In genomic region chr15:52652286-52652685, GRCh38 we compare ENCODE assay signal across 9 cellular contexts. TPM values are rescaled to one million over a fixed set of nuclear protein-coding genes. Genes with fewer than 3 reads are reported as not detected.
DNase-seq lines count a peak whose midpoint lies in the region; ATAC-seq, FAIRE-seq and TF ChIP-seq lines count a peak whose summit lies in the region.
"Had no signal": no experiment of that assay in that cellular context is flagged by ENCODE, and none has a peak within 500 bp of the region (broad histone marks: within the 10 kb centered on the region; RNA-seq: fewer than 3 reads in every experiment).

No MANE protein-coding gene starts in this region.

- no peaks in the 10 kb centered on the region for H3K9me1 ChIP-seq in K562 (ENCODE audit: control insufficient read depth, insufficient read depth, low read length)

- H3K27me3 Mint-ChIP-seq in stimulated activated naive CD8-positive, alpha-beta T cell treated with anti-CD3 and anti-CD28 coated beads, Interleukin-15, Interleukin-2, amounts not matched to agents 100 ng/mL and 50 ng/mL, for 24 hours: no peaks in the 10 kb centered on the region

- intact Hi-C loops in K562 (cut with micrococcal nuclease): loop anchor here (10.0 kb wide), 1 partner anchor 63 kb away; no protein-coding TSS in a partner anchor
- intact Hi-C loops in aorta (cut with DNase I): no loop called here

- peak overlapping the region; percentile 93 for H2AFZ ChIP-seq in K562 (ENCODE audit: low read depth, low read length)

- no peak overlapping the region for H3K27ac Mint-ChIP-seq in stimulated activated naive CD8-positive, alpha-beta T cell treated with anti-CD3 and anti-CD28 coated beads, Interleukin-15, Interleukin-2, amounts not matched to agents 100 ng/mL and 50 ng/mL, for 24 hours

- WGBS in K562 (ENCODE audit: insufficient coverage, low coverage, missing lambda C conversion rate): 21% methylated on average over 1 of the region's 1 CpG
- WGBS in aorta, 2 donors: 6 to 13% methylated on average over 1 of the region's 1 CpG

- H4K20me1 ChIP-seq in K562 (replicated peaks; ENCODE audit: control insufficient read depth, insufficient read depth, low read length): no peaks in the 10 kb centered on the region

- peaks cover 4% of the 10 kb centered on the region for H3K4me1 Mint-ChIP-seq in stimulated activated naive CD8-positive, alpha-beta T cell treated with anti-CD3 and anti-CD28 coated beads, Interleukin-15, Interleukin-2, amounts not matched to agents 100 ng/mL and 50 ng/mL, for 24 hours (ENCODE audit: low read depth)

- H3K27me3 ChIP-seq in K562 (ENCODE audit: control insufficient read depth in 2 of 2, insufficient read depth in 2 of 2, low read length in 2 of 2) (no peaks in the 10 kb centered on the region), muscle layer of duodenum (ENCODE audit: low read depth, low read length) (no peaks in the 10 kb centered on the region), aorta (ENCODE audit: control insufficient read depth in 1 of 2, insufficient read depth in 2 of 2, low read length in 1 of 2) (no peaks in the 10 kb centered on the region)

- H3K9me3 Mint-ChIP-seq in stimulated activated naive CD8-positive, alpha-beta T cell treated with anti-CD3 and anti-CD28 coated beads, Interleukin-15, Interleukin-2, amounts not matched to agents 100 ng/mL and 50 ng/mL, for 24 hours: no peaks in the 10 kb centered on the region

- no peak for ATAC-seq in stimulated activated naive CD8-positive, alpha-beta T cell treated with anti-CD3 and anti-CD28 coated beads, Interleukin-15, Interleukin-2, amounts not matched to agents 100 U/mL and 50 U/mL, for 24 hours
- ATAC-seq in K562 (no peak; the same call in 2 of the 3 replicates), aorta (ENCODE audit: low FRiP score) (peak; percentile 27), GM21447 (IDR thresholded peaks at IDR 0.05; ENCODE audit: unreplicated experiment) (no peak), HG03342 (IDR thresholded peaks at IDR 0.05; ENCODE audit: unreplicated experiment) (no peak)

- H3K27ac ChIP-seq in K562 (ENCODE audit: extremely low read depth, low read depth, low read length) (peak overlapping the region; percentile 68; the same call in 2 of the 3 replicates), muscle layer of duodenum (ENCODE audit: low read length) (peak overlapping the region; percentile 19), aorta (ENCODE audit: low read depth in 1 of 2, low read length in 2 of 2) (peak overlapping the region in 1 of 2 donors; percentile 57)

- H3K4me3 Mint-ChIP-seq in stimulated activated naive CD8-positive, alpha-beta T cell treated with anti-CD3 and anti-CD28 coated beads, Interleukin-15, Interleukin-2, amounts not matched to agents 100 ng/mL and 50 ng/mL, for 24 hours: peak overlapping the region; percentile 43

- POLR2A ChIA-PET in K562 (lab: Yijun Ruan, JAX): interaction anchor here (0.7 to 2.8 kb wide), 7 partner anchors 10 to 87 kb away, joined by 3 to 8 read pairs (median 5); partner anchors contain the start of gene ATOSA

- TF ChIP-seq CTCF in K562 (IDR thresholded peaks at IDR 0.05 in 2 of 3, conservative IDR thresholded peaks at IDR 0.05 in 1 of 3; ENCODE audit: insufficient read depth in 2 of 3, low read depth in 1 of 3, low read length in 3 of 3): no peak

- no peaks in the 10 kb centered on the region for H3K79me2 ChIP-seq in K562 (ENCODE audit: control insufficient read depth, insufficient read depth, low read length)

- no TSS peak for BruUV-seq in K562 (replicated peaks; lab: Mats Ljungman, UMichigan)

- DNase-seq in stimulated activated naive CD8-positive, alpha-beta T cell treated with anti-CD3 and anti-CD28 coated beads, Interleukin-15, Interleukin-2, amounts not matched to agents 100 U/mL and 50 U/mL, for 24 hours: no peak
- no peak for DNase-seq in K562 (ENCODE audit: extremely low read depth in 1 of 4, low spot score in 3 of 4)
- DNase-seq in aorta: no peak
- no peak for DNase-seq in middle frontal gyrus (ENCODE audit: extremely low spot score, low spot score)
- DNase-seq: stimulated activated CD4-positive, alpha-beta T cell treated with anti-CD3 and anti-CD28 coated beads, Interleukin-12 subunit alpha, Interleukin-12 subunit beta, amount 100 ng/mL, for 4 hours had no signal

- H3K4me2 ChIP-seq in K562 (ENCODE audit: insufficient read depth, low read length): peak overlapping the region; percentile 75

- CTCF ChIA-PET in K562 (lab: Yijun Ruan, JAX; ENCODE audit: low intra/inter-chr PET ratio): no interaction called here

- FAIRE-seq in K562 (lab: Jason Lieb, UNC): no peak

- H3K4me3 ChIP-seq in K562 (no peak overlapping the region), muscle layer of duodenum (ENCODE audit: low read depth in 1 of 2, low read length in 2 of 2) (peak overlapping the region; percentile 45 to 60), aorta (ENCODE audit: low read length in 2 of 2) (peak overlapping the region in 1 of 2 donors; percentile 32)

- H3K36me3 ChIP-seq in K562 (ENCODE audit: control insufficient read depth, insufficient read depth, low read length) (no peaks in the 10 kb centered on the region), muscle layer of duodenum (ENCODE audit: control insufficient read depth in 1 of 2, insufficient read depth in 2 of 2, low read length in 2 of 2) (peaks cover 3 to 8% of the 10 kb centered on the region in 2 donors), aorta (ENCODE audit: control insufficient read depth in 1 of 2, insufficient read depth in 2 of 2, low read length in 1 of 2) (no peaks in the 10 kb centered on the region)

- H3K36me3 Mint-ChIP-seq in stimulated activated naive CD8-positive, alpha-beta T cell treated with anti-CD3 and anti-CD28 coated beads, Interleukin-15, Interleukin-2, amounts not matched to agents 100 ng/mL and 50 ng/mL, for 24 hours (ENCODE audit: low read depth): peaks cover 4% of the 10 kb centered on the region

- H3K9ac ChIP-seq in K562 (ENCODE audit: insufficient read depth in 1 of 2, low read depth in 2 of 2, low read length in 2 of 2): peak overlapping the region in 1 of 2 experiments; percentile 47; a peak in 1 of 4 replicates

- TF ChIP-seq EP300 in K562 (IDR thresholded peaks at IDR 0.05; ENCODE audit: low read length): no peak

- H3K4me1 ChIP-seq in K562 (replicated peaks in 1 of 2; ENCODE audit: control insufficient read depth in 2 of 2, insufficient read depth in 2 of 2, low read length in 2 of 2) (peaks cover 0 to 15% of the 10 kb centered on the region in 2 experiments; a peak in 3 of 5 replicates), muscle layer of duodenum (ENCODE audit: control insufficient read depth in 1 of 2, insufficient read depth in 2 of 2, low read length in 2 of 2) (peaks cover 11 to 35% of the 10 kb centered on the region in 2 donors), aorta (ENCODE audit: control insufficient read depth in 1 of 2, insufficient read depth in 2 of 2, low read length in 2 of 2) (peaks cover 0 to 9% of the 10 kb centered on the region in 2 donors)

- in situ Hi-C loops in K562 (cut with MboI): no loop called here

- no peak for TF ChIP-seq RAD21 in K562 (CRISPR knock-in tag; conservative IDR thresholded peaks at IDR 0.05 in 1 of 2, IDR thresholded peaks at IDR 0.05 in 1 of 2)

- H3K9me3 ChIP-seq in K562 (replicated peaks; ENCODE audit: control insufficient read depth, insufficient read depth, low read depth, low read length): no peaks in the 10 kb centered on the region
- H3K9me3 ChIP-seq in muscle layer of duodenum (ENCODE audit: control insufficient read depth in 1 of 2, low read length in 2 of 2): no peaks in the 10 kb centered on the region
- H3K9me3 ChIP-seq in aorta (ENCODE audit: control insufficient read depth, low read length): no peaks in the 10 kb centered on the region

- TF ChIP-seq POLR2A in K562 (conservative IDR thresholded peaks at IDR 0.05): no peak

TF ChIP-seq in K562, 482 proteins besides CTCF, POLR2A, EP300 and RAD21 (continues in another document):
- no peak for TF ChIP-seq C11orf30 (IDR thresholded peaks at IDR 0.05; ENCODE audit: low read depth)
- no peak for TF ChIP-seq SP2 (IDR thresholded peaks at IDR 0.05; ENCODE audit: extremely low read depth, low read depth, low read length, poor library complexity, severe bottlenecking)
- TF ChIP-seq GABPB2 (CRISPR knock-in tag; conservative IDR thresholded peaks at IDR 0.05): no peak
- TF ChIP-seq ELF1 (tag; IDR thresholded peaks at IDR 0.05): 0 out of 2 replicates have a peak, but pooled peaks have one; percentile 26
- no peak for TF ChIP-seq KAT2B (IDR thresholded peaks at IDR 0.05; ENCODE audit: low read depth, low read length)
- TF ChIP-seq ERF (CRISPR knock-in tag; IDR thresholded peaks at IDR 0.05): no peak
- no peak for TF ChIP-seq NELFE (IDR thresholded peaks at IDR 0.05; ENCODE audit: insufficient read depth, insufficient read length)

RNA-seq across cellular contexts. Expression of gene ATOSA, which starts 26.9 kb away (rescaled TPM):
- total RNA-seq in K562 (2011; cell fraction: chromatin; rRNA removed; ENCODE audit: low replicate concordance): 7.7 and 29.7 TPM in 2 replicates
- total RNA-seq in K562 (2011; cell fraction: nucleolus; rRNA removed): 3.7 and 5.1 TPM in 2 replicates
- total RNA-seq in K562 (2011; cell fraction: nucleoplasm; rRNA removed): 17.5 and 28.7 TPM in 2 replicates
- total RNA-seq in K562 (2014; rRNA removed): 3.9 and 5.2 TPM in 2 replicates
- 3.7 and 3.8 TPM in 2 replicates for total RNA-seq in K562 (2014; rRNA removed; fragmentation: Illumina TruSeq; extraction: Trizol)
- 3.2 and 3.9 TPM in 2 replicates for total RNA-seq in K562 (2015; rRNA removed; fragmentation: Illumina TruSeq; extraction: Trizol)
- total RNA-seq in K562 (2021): 3.9 and 6.1 TPM in 2 replicates
- polyA plus RNA-seq in K562 (2011; rRNA removed): 5.2 and 5.9 TPM in 2 replicates
- 1.1 and 3.0 TPM in 2 replicates for polyA plus RNA-seq in K562 (2011; cell fraction: cytosol; rRNA removed)
- 8.6 and 12.3 TPM in 2 replicates for polyA plus RNA-seq in K562 (2011; cell fraction: nucleus; rRNA removed)
- polyA plus RNA-seq in K562 (2012): 4.5 and 9.3 TPM in 2 replicates
- polyA plus RNA-seq in K562 (2014; fragmentation: Illumina TruSeq; extraction: Trizol): 4.2 and 5.8 TPM in 2 replicates
- polyA plus RNA-seq in K562 (2014; fragmentation: Nextera tagmentation; extraction: Ambion mirVana): 1 to 10 TPM; 2.0 to 2.1 TPM
- polyA plus RNA-seq in K562 (2014; rRNA removed): 3.0 and 3.6 TPM in 2 replicates
- polyA minus RNA-seq in K562 (2011; rRNA and poly(A)+ RNA removed): 10.3 and 10.8 TPM in 2 replicates
- 3.7 and 6.5 TPM in 2 replicates for polyA minus RNA-seq in K562 (2011; cell fraction: cytosol; rRNA and poly(A)+ RNA removed)
- 8.2 and 12.2 TPM in 2 replicates for polyA minus RNA-seq in K562 (2011; cell fraction: nucleus; rRNA and poly(A)+ RNA removed)
- total RNA-seq in aorta: 10 to 100 TPM; 38.6 to 48.0 TPM
- polyA plus RNA-seq in aorta: 10 to 100 TPM; 19.3 to 42.0 TPM
